2 cellular contexts compared by ENCODE assay signal in the genomic region with DNA sequence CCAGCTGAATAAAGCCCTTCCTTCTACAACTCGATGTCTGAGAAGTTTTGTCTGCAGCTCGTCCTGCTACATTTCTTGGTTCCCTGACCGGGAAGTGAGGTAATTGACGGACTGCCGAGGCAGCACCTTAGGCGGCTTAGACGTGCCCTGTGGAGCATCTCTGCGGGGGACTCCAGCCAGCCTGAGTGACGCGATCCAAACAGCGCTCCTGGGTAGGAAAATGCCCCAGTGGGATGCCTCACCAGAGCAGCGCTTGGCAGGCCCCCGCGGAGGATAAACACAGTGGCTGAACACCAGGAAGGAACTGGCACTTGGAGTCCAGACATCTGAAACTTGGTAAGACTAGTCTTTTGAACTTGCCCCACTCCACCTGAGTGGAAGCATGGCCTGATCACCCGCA.
TF ChIP-seq lines count a peak whose summit lies in the region.

No MANE protein-coding gene starts in this region.

TF ChIP-seq in HEK293, 187 proteins besides CTCF, POLR2A, EP300 and RAD21:
- TF ChIP-seq ZIC2 (tag by site-specific recombination; IDR thresholded peaks at IDR 0.05) = peak; percentile 28; the same call in 1 of the 2 replicates

TF ChIP-seq in GM12878, 131 proteins besides CTCF, POLR2A, EP300 and RAD21 (continued from another document):
- TF ChIP-seq, protein P1, sequence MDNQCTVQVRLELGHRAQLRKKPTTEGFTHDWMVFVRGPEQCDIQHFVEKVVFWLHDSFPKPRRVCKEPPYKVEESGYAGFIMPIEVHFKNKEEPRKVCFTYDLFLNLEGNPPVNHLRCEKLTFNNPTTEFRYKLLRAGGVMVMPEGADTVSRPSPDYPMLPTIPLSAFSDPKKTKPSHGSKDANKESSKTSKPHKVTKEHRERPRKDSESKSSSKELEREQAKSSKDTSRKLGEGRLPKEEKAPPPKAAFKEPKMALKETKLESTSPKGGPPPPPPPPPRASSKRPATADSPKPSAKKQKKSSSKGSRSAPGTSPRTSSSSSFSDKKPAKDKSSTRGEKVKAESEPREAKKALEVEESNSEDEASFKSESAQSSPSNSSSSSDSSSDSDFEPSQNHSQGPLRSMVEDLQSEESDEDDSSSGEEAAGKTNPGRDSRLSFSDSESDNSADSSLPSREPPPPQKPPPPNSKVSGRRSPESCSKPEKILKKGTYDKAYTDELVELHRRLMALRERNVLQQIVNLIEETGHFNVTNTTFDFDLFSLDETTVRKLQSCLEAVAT (IDR thresholded peaks at IDR 0.05) = peak; percentile 91
